1 cellular context compared by ENCODE assay signal in the genomic region with DNA sequence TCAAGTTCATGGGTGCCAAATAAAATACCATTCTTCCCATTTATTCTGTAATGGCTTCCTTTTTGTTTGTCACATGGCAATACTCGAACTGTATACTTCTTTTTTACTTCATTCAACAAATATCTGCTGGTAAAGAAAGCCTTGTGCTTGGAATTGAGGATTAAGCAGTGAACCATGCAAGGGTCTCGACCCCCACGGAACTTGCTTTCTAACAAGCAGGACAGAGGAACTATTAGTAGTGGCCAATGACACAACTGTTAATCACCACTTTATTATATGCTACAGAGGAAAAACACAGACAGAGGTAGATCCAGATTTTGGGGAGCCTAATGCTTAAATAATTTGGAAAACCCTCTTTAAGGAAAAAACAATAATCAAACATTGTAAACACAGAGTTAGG.
TF ChIP-seq lines count a peak whose summit lies in the region.

No MANE protein-coding gene starts in this region.

TF ChIP-seq in IMR-90, 13 proteins besides CTCF, POLR2A, EP300 and RAD21 (continued from another document):
- TF ChIP-seq, protein P1, sequence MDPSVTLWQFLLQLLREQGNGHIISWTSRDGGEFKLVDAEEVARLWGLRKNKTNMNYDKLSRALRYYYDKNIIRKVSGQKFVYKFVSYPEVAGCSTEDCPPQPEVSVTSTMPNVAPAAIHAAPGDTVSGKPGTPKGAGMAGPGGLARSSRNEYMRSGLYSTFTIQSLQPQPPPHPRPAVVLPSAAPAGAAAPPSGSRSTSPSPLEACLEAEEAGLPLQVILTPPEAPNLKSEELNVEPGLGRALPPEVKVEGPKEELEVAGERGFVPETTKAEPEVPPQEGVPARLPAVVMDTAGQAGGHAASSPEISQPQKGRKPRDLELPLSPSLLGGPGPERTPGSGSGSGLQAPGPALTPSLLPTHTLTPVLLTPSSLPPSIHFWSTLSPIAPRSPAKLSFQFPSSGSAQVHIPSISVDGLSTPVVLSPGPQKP (IDR thresholded peaks at IDR 0.05; ENCODE audit: borderline replicate concordance, low read depth, low read length): no peak
- TF ChIP-seq BHLHE40 (IDR thresholded peaks at IDR 0.05; ENCODE audit: low read depth, low read length) (no peak), MAZ (IDR thresholded peaks at IDR 0.05; ENCODE audit: borderline replicate concordance, low read depth, low read length) (no peak), SMC3 (IDR thresholded peaks at IDR 0.05; ENCODE audit: low read depth, low read length) (no peak)
